9 cellular contexts compared by ENCODE assay signal in genomic region chr2:75537658-75538057, GRCh38. TPM values are rescaled to one million over a fixed set of nuclear protein-coding genes. Genes with fewer than 3 reads are reported as not detected.
"Had no signal": no experiment of that assay in that cellular context is flagged by ENCODE, and none has a peak within 500 bp of the region (broad histone marks: within the 10 kb centered on the region; RNA-seq: fewer than 3 reads in every experiment).

No MANE protein-coding gene starts in this region.

- H3K4me3 Mint-ChIP-seq: IgD-negative memory B cell had no signal

- H3K36me3 Mint-ChIP-seq: IgD-negative memory B cell had no signal

- H3K9ac ChIP-seq: KMS-11 had no signal

- H3K27ac Mint-ChIP-seq: IgD-negative memory B cell had no signal

- H3K4me1 Mint-ChIP-seq: IgD-negative memory B cell had no signal

- ATAC-seq: K562 had no signal

- H3K4me3 ChIP-seq: K562 had no signal

- H3K4me2 ChIP-seq: KMS-11 had no signal

- DNase-seq: IMR-90, KBM-7, KG1 had no signal

- H3K27ac ChIP-seq: HL-60, KMS-11 had no signal

- FAIRE-seq: HTR-8/SVneo, K562 had no signal

RNA-seq across cellular contexts. Expression of gene EVA1A, which starts 23.1 kb away (rescaled TPM):
- total RNA-seq: HT-29, K562 had no signal
- polyA plus RNA-seq: IgD-negative memory B cell, K562 had no signal
